Comparison of ENCODE assay signal across 1 cellular context in genomic region chr22:30667092-30667485, GRCh38.
TF ChIP-seq lines count a peak whose summit lies in the region.

No MANE protein-coding gene starts in this region.

TF ChIP-seq in H1, 55 proteins besides CTCF, POLR2A, EP300 and RAD21:
- no peak for TF ChIP-seq TCF12 (IDR thresholded peaks at IDR 0.05; ENCODE audit: low read depth, low read length)
- no peak for TF ChIP-seq USF2 (IDR thresholded peaks at IDR 0.05; ENCODE audit: low read length)
- TF ChIP-seq SIX5 (IDR thresholded peaks at IDR 0.05; ENCODE audit: low read depth, low read length), result no peak
- TF ChIP-seq RNF2 (IDR thresholded peaks at IDR 0.05; ENCODE audit: borderline replicate concordance, low read depth, low read length, missing control alignments, poor library complexity, severe bottlenecking), result no peak
- no peak for TF ChIP-seq RXRA (IDR thresholded peaks at IDR 0.05; ENCODE audit: insufficient read depth, low read depth, low read length)
- no peak for TF ChIP-seq EGR1 (IDR thresholded peaks at IDR 0.05; ENCODE audit: borderline replicate concordance, low read depth, low read length)
- no peak for TF ChIP-seq SRF (IDR thresholded peaks at IDR 0.05; ENCODE audit: low read depth, low read length)
- no peak for TF ChIP-seq MAFK (IDR thresholded peaks at IDR 0.05; ENCODE audit: low read depth, low read length)
- TF ChIP-seq KDM1A (IDR thresholded peaks at IDR 0.05; ENCODE audit: borderline replicate concordance, low read length), result no peak
- TF ChIP-seq ZNF274 (IDR thresholded peaks at IDR 0.05; ENCODE audit: borderline replicate concordance, extremely low read depth, low read length), result no peak
- no peak for TF ChIP-seq HDAC2 (IDR thresholded peaks at IDR 0.05; ENCODE audit: borderline replicate concordance in 1 of 2, low read depth in 2 of 2, low read length in 2 of 2)
- no peak for TF ChIP-seq CHD7 (IDR thresholded peaks at IDR 0.05; ENCODE audit: insufficient replicate concordance, low read length)
- TF ChIP-seq GTF2F1 (IDR thresholded peaks at IDR 0.05; ENCODE audit: borderline replicate concordance, low read depth, low read length), result no peak
- no peak for TF ChIP-seq PHF8 (conservative IDR thresholded peaks at IDR 0.05; ENCODE audit: low read depth, low read length)
- no peak for TF ChIP-seq SIRT6 (IDR thresholded peaks at IDR 0.05; ENCODE audit: low read length)
- no peak for TF ChIP-seq CREB1 (IDR thresholded peaks at IDR 0.05)
